ENCODE assay signal across 8 cellular contexts in the genomic region with DNA sequence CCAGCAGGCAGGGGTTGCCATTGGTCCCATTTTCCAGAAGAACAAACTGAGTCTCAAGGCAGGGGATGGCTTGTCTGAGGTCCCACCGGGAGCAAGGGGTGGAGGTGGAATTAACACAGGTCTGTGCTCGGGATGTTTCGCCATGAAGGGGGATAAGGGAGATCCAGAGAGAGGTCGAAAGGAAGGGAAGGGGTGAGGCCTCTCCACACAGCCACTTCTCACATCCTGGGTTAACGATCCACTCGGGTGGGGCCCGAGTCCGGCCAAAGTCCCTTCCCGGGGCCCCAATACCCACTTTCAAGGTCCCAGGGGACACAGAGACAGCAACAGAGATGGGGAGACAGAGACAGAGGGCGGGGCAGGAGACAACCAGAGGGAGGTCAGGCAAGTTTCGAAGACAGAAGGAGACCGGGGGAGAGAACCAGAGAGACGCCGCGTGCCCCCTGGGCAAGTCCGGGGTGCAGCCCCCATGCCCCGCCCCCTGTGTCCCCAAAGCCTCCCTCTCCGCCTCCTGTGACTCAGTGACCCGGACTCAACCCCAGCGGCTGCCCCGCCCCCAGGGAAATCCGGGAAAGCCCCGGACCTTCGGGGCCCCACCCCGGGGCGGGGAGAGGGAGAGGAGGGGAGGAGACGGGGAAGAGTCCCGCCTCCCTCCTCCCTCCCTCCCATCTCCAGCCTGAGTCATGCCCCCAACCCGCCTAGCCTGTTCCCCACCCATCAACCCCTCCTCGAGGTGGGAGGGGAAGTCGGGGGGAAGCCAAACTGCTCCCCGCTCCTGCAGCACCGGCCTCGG. TPM values are rescaled to one million over a fixed set of nuclear protein-coding genes. Genes with fewer than 3 reads are reported as not detected.
DNase-seq lines count a peak whose midpoint lies in the region; ATAC-seq and TF ChIP-seq lines count a peak whose summit lies in the region.

No MANE protein-coding gene starts in this region.

- H3K9me3 ChIP-seq in neural progenitor cell (ENCODE audit: low read depth) (no peaks in the 10 kb centered on the region), stomach smooth muscle (ENCODE audit: control insufficient read depth in 2 of 2, low read length in 2 of 2) (no peaks in the 10 kb centered on the region)

- H3K4me3 ChIP-seq in neural progenitor cell (peak overlapping the region; percentile 46), stomach smooth muscle (ENCODE audit: low read length in 2 of 2) (peak overlapping the region; percentile 79 to 97)

- no peaks in the 10 kb centered on the region for H3K9me3 Mint-ChIP-seq in neural progenitor cell

- TF ChIP-seq CTCF in neural progenitor cell (IDR thresholded peaks at IDR 0.05) = no peak

- no peaks in the 10 kb centered on the region for H3K36me3 Mint-ChIP-seq in neural progenitor cell

- H3K27me3 ChIP-seq in neural progenitor cell (peaks cover 78% of the 10 kb centered on the region), stomach smooth muscle (ENCODE audit: control insufficient read depth in 1 of 2, insufficient read depth in 2 of 2, low read length in 2 of 2) (no peaks in the 10 kb centered on the region)

- H3K36me3 ChIP-seq in neural progenitor cell = no peaks in the 10 kb centered on the region
- H3K36me3 ChIP-seq in stomach smooth muscle (ENCODE audit: control insufficient read depth in 2 of 2, insufficient read depth in 2 of 2, low read length in 2 of 2) = peaks cover 5 to 9% of the 10 kb centered on the region in 2 donors

- DNase-seq in NCI-H345 (lab: John Stamatoyannopoulos, UW) (peak; percentile 46), NCI-H345 treated with DMSO at 0.1 percent for 48 hours (lab: John Stamatoyannopoulos, UW; ENCODE audit: unreplicated experiment) (no peak), RPMI7951 (ENCODE audit: low read depth) (peak; percentile 98), activated gamma-delta T cell (lab: John Stamatoyannopoulos, UW) (peak; percentile 87), fibroblast of the conjunctiva (ENCODE audit: low read depth) (peak; percentile 95), neural progenitor cell (ENCODE audit: low spot score) (peak; percentile 82)

- H3K4me1 ChIP-seq in neural progenitor cell (no peaks in the 10 kb centered on the region), stomach smooth muscle (ENCODE audit: control insufficient read depth, insufficient read depth, low read length) (peaks cover 56% of the 10 kb centered on the region)

- H3K4me1 Mint-ChIP-seq in neural progenitor cell = peaks cover 18% of the 10 kb centered on the region

- H3K27ac ChIP-seq in neural progenitor cell (no peak overlapping the region), stomach smooth muscle (ENCODE audit: low read length) (peak overlapping the region; percentile 80)

- peaks cover 58% of the 10 kb centered on the region for H3K27me3 Mint-ChIP-seq in neural progenitor cell (ENCODE audit: insufficient read depth, low read depth)

- peaks cover 6% of the 10 kb centered on the region for H3F3A ChIP-seq in neural progenitor cell (ENCODE audit: low read depth)

- H3K9ac ChIP-seq in neural progenitor cell (no peak overlapping the region), stomach smooth muscle (ENCODE audit: low read length in 2 of 2) (peak overlapping the region; percentile 86 to 95)

- peak overlapping the region; percentile 82 for H3K4me2 ChIP-seq in neural progenitor cell

- H2AFZ ChIP-seq in neural progenitor cell (replicated peaks) = no peak overlapping the region

- no peak overlapping the region for H3K27ac Mint-ChIP-seq in neural progenitor cell

- no peaks in the 10 kb centered on the region for H3K79me2 ChIP-seq in neural progenitor cell (ENCODE audit: low read depth)

- H4K20me1 ChIP-seq in neural progenitor cell (ENCODE audit: low read depth) = peaks cover 11% of the 10 kb centered on the region

- peak overlapping the region; percentile 85 for H3K4me3 Mint-ChIP-seq in neural progenitor cell

- ATAC-seq in HG03280 (IDR thresholded peaks at IDR 0.05; ENCODE audit: unreplicated experiment) = peak; percentile 44

RNA-seq across cellular contexts. Expression of a gene that starts 1.4 kb away (rescaled TPM):
- 21.8 and 22.6 TPM in 2 replicates for total RNA-seq in RPMI7951 (2014; rRNA removed; shearing (Covaris generic))
- total RNA-seq in neural progenitor cell (ENCODE audit: low replicate concordance) = not detected in 2 replicates

RNA-seq across cellular contexts. Expression of a gene that starts 30.5 kb away (rescaled TPM):
- not detected in 2 replicates for total RNA-seq in RPMI7951 (2014; rRNA removed; shearing (Covaris generic))
- total RNA-seq in neural progenitor cell (ENCODE audit: low replicate concordance) = 1.4 and 1.5 TPM in 2 replicates

RNA-seq across cellular contexts. Expression of a gene that starts 48.2 kb away (rescaled TPM):
- total RNA-seq in RPMI7951 (2014; rRNA removed; shearing (Covaris generic)) = 0.20 TPM in 1 of 2 replicates, not detected in the other
- total RNA-seq in neural progenitor cell (ENCODE audit: low replicate concordance) = not detected in 2 replicates

Comparison
In these comparisons a context has a peak if more than half of its experiments do, and no peak if none do; other contexts are left out.
1. RNA of a gene that starts 1.4 kb away (total RNA-seq): 21.8 to 22.6 TPM in RPMI7951; not detected in neural progenitor cell; every median in the first group is over 10 times any median in the second.